In genomic region chr12:62438098-62438692, GRCh38 we compare ENCODE assay signal across 9 cellular contexts. TPM values are rescaled to one million over a fixed set of nuclear protein-coding genes. Genes with fewer than 3 reads are reported as not detected.
DNase-seq lines count a peak whose midpoint lies in the region; ATAC-seq and TF ChIP-seq lines count a peak whose summit lies in the region.
"Had no signal": no experiment of that assay in that cellular context is flagged by ENCODE, and none has a peak within 500 bp of the region (broad histone marks: within the 10 kb centered on the region; RNA-seq: fewer than 3 reads in every experiment).

No MANE protein-coding gene starts in this region.

- H3K4me3 Mint-ChIP-seq in CD4-positive, CD25-positive, alpha-beta regulatory T cell, result no peak overlapping the region
- H3K4me3 Mint-ChIP-seq in activated T-cell treated with anti-CD3 and anti-CD28 coated beads, Interleukin-2, amount 50 U/mL, for 4 hours, result no peak overlapping the region
- H3K4me3 Mint-ChIP-seq: stimulated activated naive CD8-positive, alpha-beta T cell treated with anti-CD3 and anti-CD28 coated beads, Interleukin-15, Interleukin-2, amounts not matched to agents 100 ng/mL and 50 ng/mL, for 24 hours had no signal

- peaks cover 48% of the 10 kb centered on the region for H3K27me3 Mint-ChIP-seq in CD4-positive, CD25-positive, alpha-beta regulatory T cell
- H3K27me3 Mint-ChIP-seq in activated T-cell treated with anti-CD3 and anti-CD28 coated beads, Interleukin-2, amount 50 U/mL, for 4 hours (ENCODE audit: low read depth), result peaks cover 18% of the 10 kb centered on the region

- H3K27ac ChIP-seq in CD4-positive, CD25-positive, alpha-beta regulatory T cell (ENCODE audit: insufficient read depth, low read length, poor library complexity, severe bottlenecking), result no peak overlapping the region
- H3K27ac ChIP-seq in parathyroid adenoma, result no peak overlapping the region

- peaks cover 6 to 22% (median 8%) of the 10 kb centered on the region in 4 donors for H3K4me1 Mint-ChIP-seq in CD4-positive, CD25-positive, alpha-beta regulatory T cell
- H3K4me1 Mint-ChIP-seq in activated T-cell treated with anti-CD3 and anti-CD28 coated beads, Interleukin-2, amount 50 U/mL, for 4 hours (ENCODE audit: low read depth), result peaks cover 18% of the 10 kb centered on the region

- H3K9me3 ChIP-seq in CD4-positive, CD25-positive, alpha-beta regulatory T cell (ENCODE audit: control insufficient read depth in 2 of 2, low read length in 2 of 2), result peaks cover 0 to 3% of the 10 kb centered on the region in 2 experiments
- H3K9me3 ChIP-seq in parathyroid adenoma (ENCODE audit: control insufficient read depth, low read length), result no peaks in the 10 kb centered on the region

- H3K27me3 ChIP-seq in CD4-positive, CD25-positive, alpha-beta regulatory T cell (ENCODE audit: control insufficient read depth, insufficient read depth, low read length), result peaks cover 5% of the 10 kb centered on the region
- H3K27me3 ChIP-seq in parathyroid adenoma (ENCODE audit: control insufficient read depth, insufficient read depth, low read length), result no peaks in the 10 kb centered on the region

- no peaks in the 10 kb centered on the region for H3K36me3 ChIP-seq in CD4-positive, CD25-positive, alpha-beta regulatory T cell (ENCODE audit: control insufficient read depth, insufficient read depth, low read length)
- H3K36me3 ChIP-seq in parathyroid adenoma (ENCODE audit: control insufficient read depth, insufficient read depth, low read length), result no peaks in the 10 kb centered on the region

- TF ChIP-seq CTCF in parathyroid adenoma (IDR thresholded peaks at IDR 0.05), result peak; percentile 66

- ATAC-seq in CD4-positive, CD25-positive, alpha-beta regulatory T cell (ENCODE audit: low read depth in 2 of 2), result no peak
- ATAC-seq in activated T-cell treated with anti-CD3 and anti-CD28 coated beads, Interleukin-2, amount 50 U/mL, for 4 hours, result no peak
- no peak for ATAC-seq in GM21786 (IDR thresholded peaks at IDR 0.05; ENCODE audit: unreplicated experiment)
- no peak for ATAC-seq in GM21723 (IDR thresholded peaks at IDR 0.05; ENCODE audit: unreplicated experiment)

- no peaks in the 10 kb centered on the region for H3K79me2 ChIP-seq in parathyroid adenoma

- peak; percentile 18 to 62 (median 52) for DNase-seq in CD4-positive, CD25-positive, alpha-beta regulatory T cell
- DNase-seq in GM19238 (ENCODE audit: insufficient read length, low spot score), result peak; percentile 9
- peak; percentile 53 for DNase-seq in NCI-H748 treated with DMSO at 0.1 percent for 48 hours (lab: John Stamatoyannopoulos, UW)
- DNase-seq in activated T-cell treated with anti-CD3 and anti-CD28 coated beads, Interleukin-2, amount 50 U/mL, for 4 hours, result peak; percentile 38
- peak; percentile 39 for DNase-seq in foreskin melanocyte

- peaks cover 4% of the 10 kb centered on the region for H3K36me3 Mint-ChIP-seq in CD4-positive, CD25-positive, alpha-beta regulatory T cell
- no peaks in the 10 kb centered on the region for H3K36me3 Mint-ChIP-seq in activated T-cell treated with anti-CD3 and anti-CD28 coated beads, Interleukin-2, amount 50 U/mL, for 4 hours (ENCODE audit: insufficient read depth)

- peaks cover 20% of the 10 kb centered on the region for H3K4me1 ChIP-seq in CD4-positive, CD25-positive, alpha-beta regulatory T cell (ENCODE audit: control insufficient read depth, insufficient read depth, low read length, poor library complexity, severe bottlenecking)
- no peaks in the 10 kb centered on the region for H3K4me1 ChIP-seq in parathyroid adenoma

- peaks cover 1 to 20% (median 7%) of the 10 kb centered on the region in 7 donors for H3K9me3 Mint-ChIP-seq in CD4-positive, CD25-positive, alpha-beta regulatory T cell
- peaks cover 18% of the 10 kb centered on the region for H3K9me3 Mint-ChIP-seq in activated T-cell treated with anti-CD3 and anti-CD28 coated beads, Interleukin-2, amount 50 U/mL, for 4 hours

- peak overlapping the region; percentile 31 for H2AFZ ChIP-seq in parathyroid adenoma

- no peak overlapping the region for H3K27ac Mint-ChIP-seq in CD4-positive, CD25-positive, alpha-beta regulatory T cell
- H3K27ac Mint-ChIP-seq: stimulated activated naive CD8-positive, alpha-beta T cell treated with anti-CD3 and anti-CD28 coated beads, Interleukin-15, Interleukin-2, amounts not matched to agents 100 ng/mL and 50 ng/mL, for 24 hours had no signal

- H3K9ac ChIP-seq in parathyroid adenoma, result no peak overlapping the region

- H3K4me3 ChIP-seq in CD4-positive, CD25-positive, alpha-beta regulatory T cell (ENCODE audit: low read depth, low read length), result no peak overlapping the region
- no peak overlapping the region for H3K4me3 ChIP-seq in parathyroid adenoma (ENCODE audit: low read depth, low read length)

- H3K4me2 ChIP-seq in parathyroid adenoma (ENCODE audit: low read length), result no peak overlapping the region

RNA-seq across cellular contexts. Expression of gene MON2, which starts 28.4 kb away (rescaled TPM):
- total RNA-seq in CD4-positive, CD25-positive, alpha-beta regulatory T cell, result 70.1 TPM
- 10 to 100 TPM; 14.4 to 17.4 (median 15.6) TPM for polyA plus RNA-seq in CD4-positive, CD25-positive, alpha-beta regulatory T cell
- total RNA-seq in activated T-cell treated with anti-CD3 and anti-CD28 coated beads, Interleukin-2, amount 50 U/mL, for 4 hours, result 10 to 100 TPM; 25.9 to 28.4 (median 27.6) TPM
